ENCODE assay signal across 6 cellular contexts in genomic region chr9:72480261-72480660, GRCh38. TPM values are rescaled to one million over a fixed set of nuclear protein-coding genes. Genes with fewer than 3 reads are reported as not detected.
"Had no signal": no experiment of that assay in that cellular context is flagged by ENCODE, and none has a peak within 500 bp of the region (broad histone marks: within the 10 kb centered on the region; RNA-seq: fewer than 3 reads in every experiment).

No MANE protein-coding gene starts in this region.

RNA-seq across cellular contexts. Expression of gene TMC1, which starts 41.1 kb away (rescaled TPM):
- total RNA-seq: naive thymus-derived CD8-positive, alpha-beta T cell; natural killer cell treated with Interleukin-12 subunit alpha and Interleukin-12 subunit beta and Interleukin-15 and Interleukin-18, amount 100 ng/mL, for 72 hours; osteocyte; pancreas; progenitor cell of endocrine pancreas; vagina had no signal
- polyA plus RNA-seq: naive thymus-derived CD8-positive, alpha-beta T cell; pancreas had no signal
